ENCODE assay signal across 15 cellular contexts in the genomic region with DNA sequence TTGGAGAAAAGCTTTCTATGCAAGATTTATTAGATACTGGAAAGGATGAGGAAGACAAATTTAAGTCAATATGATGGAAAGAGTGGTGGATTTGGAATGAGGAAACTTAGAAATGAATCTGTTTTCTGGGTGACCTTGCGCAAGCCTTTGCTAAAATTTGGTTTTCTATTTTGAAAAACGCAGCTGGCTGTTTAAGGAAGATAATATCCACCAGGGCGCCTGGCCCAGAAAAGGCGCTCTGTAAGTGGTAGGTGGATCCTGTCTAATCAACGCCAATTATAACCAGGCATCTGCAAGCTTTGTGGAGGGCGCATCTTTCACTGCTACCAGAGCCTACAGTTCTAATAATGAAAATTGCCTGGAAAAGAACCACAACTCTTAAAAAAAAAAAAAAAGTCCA. TPM values are rescaled to one million over a fixed set of nuclear protein-coding genes. Genes with fewer than 3 reads are reported as not detected.
DNase-seq lines count a peak whose midpoint lies in the region; ATAC-seq and TF ChIP-seq lines count a peak whose summit lies in the region.
"Had no signal": no experiment of that assay in that cellular context is flagged by ENCODE, and none has a peak within 500 bp of the region (broad histone marks: within the 10 kb centered on the region; RNA-seq: fewer than 3 reads in every experiment).

No MANE protein-coding gene starts in this region.

- H3K27me3 ChIP-seq in stomach smooth muscle (ENCODE audit: control insufficient read depth in 1 of 2, insufficient read depth in 2 of 2, low read length in 2 of 2): peaks cover 19 to 20% of the 10 kb centered on the region in 2 donors

- no peak for ATAC-seq in GM21447 (IDR thresholded peaks at IDR 0.05; ENCODE audit: unreplicated experiment)
- ATAC-seq: natural killer cell; stimulated activated memory B cell treated with anti-CD40 and anti-IgM and Interleukin-4, amounts not matched to agents 10 μg/mL and 1 μg/mL and 100 μg/mL, for 72 hours had no signal

- H3K9me3 ChIP-seq in stomach smooth muscle (ENCODE audit: control insufficient read depth in 2 of 2, low read length in 2 of 2): no peaks in the 10 kb centered on the region

- no peak overlapping the region for H3K9ac ChIP-seq in stomach smooth muscle (ENCODE audit: low read length in 2 of 2)

- no peak for TF ChIP-seq CTCF in fibroblast of villous mesenchyme (IDR thresholded peaks at IDR 0.05; ENCODE audit: insufficient read depth, low read depth, low read length)

- peaks cover 3% of the 10 kb centered on the region for H3K4me1 ChIP-seq in stomach smooth muscle (ENCODE audit: control insufficient read depth, insufficient read depth, low read length)

- H3K27ac ChIP-seq in stomach smooth muscle (ENCODE audit: low read length): no peak overlapping the region
- H3K27ac ChIP-seq: brain microvascular endothelial cell, epithelial cell of prostate had no signal

- DNase-seq in NCI-H1092 (lab: John Stamatoyannopoulos, UW): peak; percentile 53
- no peak for DNase-seq in NCI-H1092 treated with DMSO at 0.1 percent for 48 hours (lab: John Stamatoyannopoulos, UW)
- peak; percentile 22 for DNase-seq in SIG-M5 (lab: John Stamatoyannopoulos, UW)
- peak; percentile 7 for DNase-seq in fibroblast of villous mesenchyme (ENCODE audit: low read depth)
- no peak for DNase-seq in 8988T
- DNase-seq in NCI-H345 (lab: John Stamatoyannopoulos, UW): no peak
- DNase-seq: activated T-cell treated with anti-CD3 and anti-CD28 coated beads, Interleukin-2, amount 50 U/mL, for 24 hours; brain microvascular endothelial cell; kidney; natural killer cell; NCI-H2029 treated with DMSO at 0.1 percent for 48 hours had no signal

- no peaks in the 10 kb centered on the region for H3K36me3 ChIP-seq in stomach smooth muscle (ENCODE audit: control insufficient read depth in 2 of 2, insufficient read depth in 2 of 2, low read length in 2 of 2)
- H3K36me3 ChIP-seq: brain microvascular endothelial cell had no signal

- H3K4me3 ChIP-seq in fibroblast of villous mesenchyme (ENCODE audit: low read depth, low read length) (no peak overlapping the region), stomach smooth muscle (ENCODE audit: low read length in 2 of 2) (peak overlapping the region; percentile 10 to 47)

RNA-seq across cellular contexts. Expression of a gene that starts 0.4 kb away (rescaled TPM):
- not detected in 2 replicates for total RNA-seq in fibroblast of villous mesenchyme
- total RNA-seq: kidney, natural killer cell had no signal

RNA-seq across cellular contexts. Expression of a gene that starts 28.9 kb away (rescaled TPM):
- 10.0 and 16.0 TPM in 2 replicates for total RNA-seq in fibroblast of villous mesenchyme

RNA-seq across cellular contexts. Expression of a gene that starts 45.5 kb away (rescaled TPM):
- 17.7 and 24.2 TPM in 2 replicates for total RNA-seq in fibroblast of villous mesenchyme

Comparison
In these comparisons a context has a peak if more than half of its experiments do, and no peak if none do; other contexts are left out.
1. DNase-seq: peak in NCI-H1092 (single experiment), SIG-M5 (single experiment) and fibroblast of villous mesenchyme (single experiment); none in NCI-H1092 treated with DMSO at 0.1 percent for 48 hours (single experiment), 8988T (single experiment) and NCI-H345 (single experiment).